In the genomic region with DNA sequence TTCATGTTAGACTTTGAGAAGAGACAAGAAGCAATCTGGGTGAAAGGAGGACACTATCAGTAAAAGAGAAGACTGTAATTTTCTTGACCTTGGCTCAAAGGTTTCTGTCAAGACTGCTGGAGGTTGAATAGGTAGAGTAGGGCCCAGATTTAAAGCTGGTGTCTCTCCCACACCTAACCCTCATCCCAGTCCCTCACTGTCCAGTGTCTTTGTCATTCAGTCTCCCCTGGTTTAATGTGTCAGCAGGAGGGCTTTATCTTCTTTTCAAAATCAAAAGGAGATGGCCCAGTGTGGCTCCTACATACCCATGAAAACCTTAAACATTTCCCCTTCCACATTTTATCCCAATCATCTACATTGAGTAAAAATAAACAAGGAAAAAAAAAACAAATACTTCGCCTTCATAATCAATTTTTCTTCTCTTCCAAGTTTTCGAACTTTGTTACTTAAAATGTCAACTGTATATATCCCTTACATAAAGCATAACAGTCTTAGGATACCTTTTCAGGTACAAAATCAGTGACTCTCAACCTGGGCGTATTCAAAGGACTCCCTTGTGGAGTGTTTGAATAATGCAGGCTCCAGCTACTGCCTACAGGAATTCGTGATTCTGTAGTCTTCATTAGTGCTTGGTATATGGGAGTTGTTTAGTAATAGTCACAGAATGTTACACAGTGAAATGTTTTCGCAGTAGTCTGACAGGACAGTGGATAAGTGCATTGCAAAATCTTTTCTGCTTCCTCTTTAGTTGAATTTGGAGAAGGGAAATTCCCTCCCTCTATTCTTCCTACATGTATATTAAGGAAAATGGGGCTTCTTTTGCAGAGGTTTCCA, we compare ENCODE assay signal across 22 cellular contexts.
A peak's percentile ranks its signal among the peaks of the same experiment; 100 is the strongest.
DNase-seq lines count a peak whose midpoint lies in the region; ATAC-seq, FAIRE-seq and TF ChIP-seq lines count a peak whose summit lies in the region.
"Had no signal": no experiment of that assay in that cellular context is flagged by ENCODE, and none has a peak within 500 bp of the region (broad histone marks: within the 10 kb centered on the region; RNA-seq: fewer than 3 reads in every experiment).

No MANE protein-coding gene starts in this region.

- ATAC-seq in HepG2 (peak; percentile 50; the same call in 2 of the 3 replicates), right lobe of liver (no peak), left lung (peak; percentile 54), GM18520 (IDR thresholded peaks at IDR 0.05; ENCODE audit: unreplicated experiment) (no peak), left colon (no peak)
- ATAC-seq: stimulated activated effector memory CD8-positive, alpha-beta T cell treated with anti-CD3 and anti-CD28 coated beads, Interleukin-12 subunit alpha, Interleukin-12 subunit beta, amount 100 ng/mL, for 72 hours had no signal

- WGBS in HepG2 (ENCODE audit: low lambda C conversion rate) = 7% methylated on average over 5 of the region's 5 CpGs
- 43% methylated on average over 5 of the region's 5 CpGs for WGBS in right lobe of liver (ENCODE audit: insufficient coverage, low coverage, low lambda C conversion rate, missing lambda C conversion rate)

- H3K27ac Mint-ChIP-seq in chondrocyte (ENCODE audit: unreplicated experiment) = no peak overlapping the region
- H3K27ac Mint-ChIP-seq: activated CD4-positive, alpha-beta T cell treated with anti-CD3 and anti-CD28 coated beads, Interleukin-2, amount 10 ng/mL, durations not matched to agents 7 days and 5 days; activated naive CD4-positive, alpha-beta T cell treated with anti-CD3 and anti-CD28 coated beads, Interleukin-2, amount 50 U/mL, for 24 hours; stimulated activated effector memory CD8-positive, alpha-beta T cell treated with anti-CD3 and anti-CD28 coated beads, Interleukin-12 subunit alpha, Interleukin-12 subunit beta, amount 100 ng/mL, for 72 hours had no signal

- CTCF ChIA-PET in HepG2 (lab: Yijun Ruan, JAX; ENCODE audit: low intra/inter-chr PET ratio, low total read pairs) = no interaction called here

- no peaks in the 10 kb centered on the region for H3K79me2 ChIP-seq in HepG2 (ENCODE audit: insufficient read depth, low read length)

- no peak overlapping the region for H3K4me3 Mint-ChIP-seq in chondrocyte (ENCODE audit: unreplicated experiment)
- H3K4me3 Mint-ChIP-seq: activated CD4-positive, alpha-beta T cell treated with anti-CD3 and anti-CD28 coated beads, Interleukin-2, amount 10 ng/mL, durations not matched to agents 7 days and 5 days; activated naive CD4-positive, alpha-beta T cell treated with anti-CD3 and anti-CD28 coated beads, Interleukin-2, amount 50 U/mL, for 24 hours; stimulated activated effector memory CD8-positive, alpha-beta T cell treated with anti-CD3 and anti-CD28 coated beads, Interleukin-12 subunit alpha, Interleukin-12 subunit beta, amount 100 ng/mL, for 72 hours had no signal

- DNase-seq in HepG2 (ENCODE audit: low spot score) (no peak), right lobe of liver (no peak), chondrocyte (ENCODE audit: low spot score) (no peak), left lung (no peak), COR-L47 (lab: John Stamatoyannopoulos, UW) (no peak), left colon (no peak)
- DNase-seq in stimulated activated naive CD4-positive, alpha-beta T cell treated with Interleukin-2 at 50 U/mL for 16 hours (lab: John Stamatoyannopoulos, UW) = no peak
- DNase-seq: activated CD4-positive, alpha-beta T cell treated with anti-CD3 and anti-CD28 coated beads, Interleukin-2, amount 10 ng/mL, durations not matched to agents 7 days and 5 days; activated T-cell treated with anti-CD3 and anti-CD28 coated beads, Interleukin-2, amount 50 U/mL, for 1 hour; effector CD8-positive, alpha-beta T cell; foreskin fibroblast; GDM1; KBM-7; NCI-H1417; tibial artery had no signal

- no peaks in the 10 kb centered on the region for H3K36me3 Mint-ChIP-seq in chondrocyte (ENCODE audit: low read depth)
- H3K36me3 Mint-ChIP-seq: activated naive CD4-positive, alpha-beta T cell treated with anti-CD3 and anti-CD28 coated beads, Interleukin-2, amount 50 U/mL, for 24 hours; stimulated activated effector memory CD8-positive, alpha-beta T cell treated with anti-CD3 and anti-CD28 coated beads, Interleukin-12 subunit alpha, Interleukin-12 subunit beta, amount 100 ng/mL, for 72 hours had no signal

- H3K9ac ChIP-seq in HepG2 (ENCODE audit: insufficient read depth, low read depth, low read length) = no peak overlapping the region

- H3K27me3 Mint-ChIP-seq in chondrocyte (ENCODE audit: low read depth) = no peaks in the 10 kb centered on the region
- H3K27me3 Mint-ChIP-seq: activated CD4-positive, alpha-beta T cell treated with anti-CD3 and anti-CD28 coated beads, Interleukin-2, amount 10 ng/mL, durations not matched to agents 7 days and 5 days; activated naive CD4-positive, alpha-beta T cell treated with anti-CD3 and anti-CD28 coated beads, Interleukin-2, amount 50 U/mL, for 24 hours had no signal

- intact Hi-C loops in HepG2 (cut with micrococcal nuclease; ENCODE audit: unreplicated experiment) (no loop called here), right lobe of liver (cut with DNase I) (no loop called here), left lung (cut with DNase I) (no loop called here), left colon (cut with DNase I, micrococcal nuclease) (no loop called here)

- no peaks in the 10 kb centered on the region for H3K9me3 Mint-ChIP-seq in chondrocyte (ENCODE audit: low read depth)
- H3K9me3 Mint-ChIP-seq: activated CD4-positive, alpha-beta T cell treated with anti-CD3 and anti-CD28 coated beads, Interleukin-2, amount 10 ng/mL, durations not matched to agents 7 days and 5 days; activated naive CD4-positive, alpha-beta T cell treated with anti-CD3 and anti-CD28 coated beads, Interleukin-2, amount 50 U/mL, for 24 hours; stimulated activated effector memory CD8-positive, alpha-beta T cell treated with anti-CD3 and anti-CD28 coated beads, Interleukin-12 subunit alpha, Interleukin-12 subunit beta, amount 100 ng/mL, for 72 hours had no signal

- no peak for TF ChIP-seq RAD21 in HepG2 (CRISPR knock-in tag; IDR thresholded peaks at IDR 0.05)

- TF ChIP-seq EP300 in HepG2 (IDR thresholded peaks at IDR 0.05; ENCODE audit: low read depth in 2 of 2, low read length in 2 of 2) = no peak
- TF ChIP-seq EP300 in HepG2 (CRISPR knock-in tag; IDR thresholded peaks at IDR 0.05; ENCODE audit: borderline replicate concordance) = no peak

- in situ Hi-C loops in HepG2 (cut with HindIII; ENCODE audit: extremely low pct_ligation_motif_present, low pct_unique_long_range_greater_than_20kb) = no loop called here

- TF ChIP-seq CTCF in HepG2 (CRISPR knock-in tag; IDR thresholded peaks at IDR 0.05) (no peak), right lobe of liver (IDR thresholded peaks at IDR 0.05) (no peak), chondrocyte (IDR thresholded peaks at IDR 0.05) (peak; percentile 37), left lung (IDR thresholded peaks at IDR 0.05) (no peak)

- POLR2A ChIA-PET in HepG2 (lab: Yijun Ruan, JAX) = no interaction called here

- H3K4me3 ChIP-seq in HepG2 (replicated peaks in 1 of 3; ENCODE audit: insufficient read depth in 1 of 3, low read depth in 2 of 3, low read length in 3 of 3) (no peak overlapping the region), right lobe of liver (no peak overlapping the region), left lung (no peak overlapping the region)
- H3K4me3 ChIP-seq: skin epidermis, tibial artery had no signal

- no peak overlapping the region for H3K4me2 ChIP-seq in HepG2 (ENCODE audit: low read depth, low read length)

- H3K4me1 Mint-ChIP-seq in chondrocyte (ENCODE audit: low read depth) = peaks cover 43% of the 10 kb centered on the region
- H3K4me1 Mint-ChIP-seq: activated CD4-positive, alpha-beta T cell treated with anti-CD3 and anti-CD28 coated beads, Interleukin-2, amount 10 ng/mL, durations not matched to agents 7 days and 5 days; activated naive CD4-positive, alpha-beta T cell treated with anti-CD3 and anti-CD28 coated beads, Interleukin-2, amount 50 U/mL, for 24 hours; stimulated activated effector memory CD8-positive, alpha-beta T cell treated with anti-CD3 and anti-CD28 coated beads, Interleukin-12 subunit alpha, Interleukin-12 subunit beta, amount 100 ng/mL, for 72 hours had no signal

- H4K20me1 ChIP-seq in HepG2 (ENCODE audit: insufficient read depth, low read length) = no peaks in the 10 kb centered on the region

- H3K4me1 ChIP-seq in HepG2 (ENCODE audit: insufficient read depth, low read length) (no peaks in the 10 kb centered on the region), right lobe of liver (no peaks in the 10 kb centered on the region), left lung (no peaks in the 10 kb centered on the region)

- H3K9me3 ChIP-seq in HepG2 (ENCODE audit: low read length) = no peaks in the 10 kb centered on the region
- H3K9me3 ChIP-seq in right lobe of liver = no peaks in the 10 kb centered on the region
- no peaks in the 10 kb centered on the region for H3K9me3 ChIP-seq in left lung
- H3K9me3 ChIP-seq: neutrophil, tibial artery had no signal

- no peaks in the 10 kb centered on the region for H3K27me3 ChIP-seq in HepG2 (ENCODE audit: control insufficient read depth in 1 of 2, insufficient read depth in 2 of 2, low read length in 2 of 2)
- no peaks in the 10 kb centered on the region for H3K27me3 ChIP-seq in right lobe of liver
- no peaks in the 10 kb centered on the region for H3K27me3 ChIP-seq in left lung
- H3K27me3 ChIP-seq: neutrophil, tibial artery had no signal

- no peak for TF ChIP-seq POLR2A in HepG2 (IDR thresholded peaks at IDR 0.05; ENCODE audit: insufficient read depth in 1 of 2, low read depth in 2 of 2, low read length in 2 of 2)
- TF ChIP-seq POLR2A in right lobe of liver (IDR thresholded peaks at IDR 0.05) = no peak

- H2AFZ ChIP-seq in HepG2 (ENCODE audit: low read length) = no peak overlapping the region

- BruUV-seq in HepG2 (replicated peaks; lab: Mats Ljungman, UMichigan) = no TSS peak

- H3K36me3 ChIP-seq in HepG2 (replicated peaks in 1 of 2; ENCODE audit: control insufficient read depth in 1 of 2, insufficient read depth in 2 of 2, low read length in 2 of 2) = no peaks in the 10 kb centered on the region
- no peaks in the 10 kb centered on the region for H3K36me3 ChIP-seq in right lobe of liver
- H3K36me3 ChIP-seq in left lung = no peaks in the 10 kb centered on the region
- H3K36me3 ChIP-seq: neutrophil, tibial artery had no signal

- FAIRE-seq in HepG2 (lab: Jason Lieb, UNC) = no peak
- FAIRE-seq: GM12892, H54 had no signal

- H3K27ac ChIP-seq in HepG2 (ENCODE audit: extremely low read length, insufficient read depth, low read length) (no peak overlapping the region), right lobe of liver (no peak overlapping the region), left lung (no peak overlapping the region)
- H3K27ac ChIP-seq: neutrophil, skin epidermis, tibial artery had no signal

TF ChIP-seq in HepG2, 621 proteins besides CTCF, POLR2A, EP300 and RAD21 (continues in another document):
- TF ChIP-seq TCF12 (IDR thresholded peaks at IDR 0.05) (no peak), TCF12 (CRISPR knock-in tag; IDR thresholded peaks at IDR 0.05) (no peak), RNF2 (conservative IDR thresholded peaks at IDR 0.05; ENCODE audit: low read depth) (no peak), FOXM1 (CRISPR knock-in tag; IDR thresholded peaks at IDR 0.05) (no peak), ZKSCAN1 (IDR thresholded peaks at IDR 0.05; ENCODE audit: low read length) (no peak)

Comparison
In these comparisons a context has a peak if more than half of its experiments do, and no peak if none do; other contexts are left out.
1. ATAC-seq: peak in HepG2 (single experiment) and left lung (single experiment); none in right lobe of liver (0 of 4), GM18520 (single experiment) and left colon (single experiment).